In genomic region chr1:222586842-222587241, GRCh38 we compare ENCODE assay signal across 16 cellular contexts. TPM values are rescaled to one million over a fixed set of nuclear protein-coding genes. Genes with fewer than 3 reads are reported as not detected.
DNase-seq lines count a peak whose midpoint lies in the region; ATAC-seq and TF ChIP-seq lines count a peak whose summit lies in the region.
"Had no signal": no experiment of that assay in that cellular context is flagged by ENCODE, and none has a peak within 500 bp of the region (broad histone marks: within the 10 kb centered on the region; RNA-seq: fewer than 3 reads in every experiment).

No MANE protein-coding gene starts in this region.

- peak overlapping the region; percentile 14 for H3K27ac Mint-ChIP-seq in activated CD8-positive, alpha-beta T cell treated with anti-CD3 and anti-CD28 coated beads for 36 hours
- H3K27ac Mint-ChIP-seq in activated CD8-positive, alpha-beta T cell treated with anti-CD3 and anti-CD28 coated beads, Interleukin-2, amount 10 ng/mL, durations not matched to agents 7 days and 5 days = no peak overlapping the region
- no peak overlapping the region for H3K27ac Mint-ChIP-seq in CD4-positive, alpha-beta T cell
- H3K27ac Mint-ChIP-seq in activated B cell treated with CpG ODN at 0.5 μM for 24 hours (peak overlapping the region; percentile 36), nephron progenitor cell (no peak overlapping the region)

- peaks cover 51% of the 10 kb centered on the region for H3K4me1 Mint-ChIP-seq in activated CD8-positive, alpha-beta T cell treated with anti-CD3 and anti-CD28 coated beads for 36 hours (ENCODE audit: low read depth)
- H3K4me1 Mint-ChIP-seq in activated CD8-positive, alpha-beta T cell treated with anti-CD3 and anti-CD28 coated beads, Interleukin-2, amount 10 ng/mL, durations not matched to agents 7 days and 5 days (ENCODE audit: low read depth) = peaks cover 45% of the 10 kb centered on the region
- peaks cover 57% of the 10 kb centered on the region for H3K4me1 Mint-ChIP-seq in CD4-positive, alpha-beta T cell (ENCODE audit: low read depth)
- peaks cover 85% of the 10 kb centered on the region for H3K4me1 Mint-ChIP-seq in activated B cell treated with CpG ODN at 0.5 μM for 24 hours
- H3K4me1 Mint-ChIP-seq in nephron progenitor cell = peaks cover 50% of the 10 kb centered on the region

- no peaks in the 10 kb centered on the region for H3K27me3 Mint-ChIP-seq in activated CD8-positive, alpha-beta T cell treated with anti-CD3 and anti-CD28 coated beads for 36 hours
- H3K27me3 Mint-ChIP-seq in activated CD8-positive, alpha-beta T cell treated with anti-CD3 and anti-CD28 coated beads, Interleukin-2, amount 10 ng/mL, durations not matched to agents 7 days and 5 days (ENCODE audit: low read depth) = no peaks in the 10 kb centered on the region
- no peaks in the 10 kb centered on the region for H3K27me3 Mint-ChIP-seq in CD4-positive, alpha-beta T cell
- no peaks in the 10 kb centered on the region for H3K27me3 Mint-ChIP-seq in activated B cell treated with CpG ODN at 0.5 μM for 24 hours
- H3K27me3 Mint-ChIP-seq in nephron progenitor cell (ENCODE audit: low read depth, poor library complexity) = peaks cover 6% of the 10 kb centered on the region

- ATAC-seq in activated CD8-positive, alpha-beta T cell treated with anti-CD3 and anti-CD28 coated beads for 36 hours = no peak
- ATAC-seq in activated CD8-positive, alpha-beta T cell treated with anti-CD3 and anti-CD28 coated beads, Interleukin-2, amount 10 ng/mL, durations not matched to agents 7 days and 5 days = no peak
- no peak for ATAC-seq in CD4-positive, alpha-beta T cell (ENCODE audit: poor library complexity)
- ATAC-seq in activated B cell treated with CpG ODN at 0.5 μM for 24 hours (ENCODE audit: low read depth) (no peak), heart right ventricle (no peak)
- ATAC-seq: HCT116 had no signal

- CTCF ChIA-PET in activated CD8-positive, alpha-beta T cell treated with anti-CD3 and anti-CD28 coated beads for 36 hours (lab: Charles Lee) = interaction anchor here (1.4 to 1.5 kb wide), 3 partner anchors 10 to 122 kb away, joined by 3 to 5 read pairs (median 3); no protein-coding TSS in a partner anchor
- CTCF ChIA-PET in activated CD8-positive, alpha-beta T cell treated with anti-CD3 and anti-CD28 coated beads, Interleukin-2, amount 10 ng/mL, durations not matched to agents 7 days and 5 days (lab: Charles Lee) = interaction anchor here (1.7 kb wide), 1 partner anchor 23 kb away, joined by 6 read pairs; no protein-coding TSS in a partner anchor
- CTCF ChIA-PET in CD4-positive, alpha-beta T cell (lab: Charles Lee) = interaction anchor here (1.0 kb wide), 1 partner anchor 29 kb away, joined by 3 read pairs; no protein-coding TSS in a partner anchor
- CTCF ChIA-PET in activated B cell treated with CpG ODN at 0.5 μM for 24 hours (lab: Charles Lee) = no interaction called here

- H3K9me3 Mint-ChIP-seq in activated CD8-positive, alpha-beta T cell treated with anti-CD3 and anti-CD28 coated beads for 36 hours = no peaks in the 10 kb centered on the region
- H3K9me3 Mint-ChIP-seq in activated CD8-positive, alpha-beta T cell treated with anti-CD3 and anti-CD28 coated beads, Interleukin-2, amount 10 ng/mL, durations not matched to agents 7 days and 5 days (ENCODE audit: insufficient read depth) = no peaks in the 10 kb centered on the region
- H3K9me3 Mint-ChIP-seq in CD4-positive, alpha-beta T cell = no peaks in the 10 kb centered on the region
- H3K9me3 Mint-ChIP-seq in activated B cell treated with CpG ODN at 0.5 μM for 24 hours = no peaks in the 10 kb centered on the region
- no peaks in the 10 kb centered on the region for H3K9me3 Mint-ChIP-seq in nephron progenitor cell

- H3K4me1 ChIP-seq in heart right ventricle = peaks cover 0 to 33% (median 10%) of the 10 kb centered on the region in 9 donors

- no peaks in the 10 kb centered on the region for H3K27me3 ChIP-seq in CD4-positive, alpha-beta T cell (ENCODE audit: control insufficient read depth, insufficient read depth, low read length)
- no peaks in the 10 kb centered on the region for H3K27me3 ChIP-seq in heart right ventricle
- H3K27me3 ChIP-seq: Peyer's patch had no signal

- WGBS in heart right ventricle, 2 donors = 92 to 95% methylated on average over 2 of the region's 2 CpGs

- H3K4me3 ChIP-seq in heart right ventricle = no peak overlapping the region
- H3K4me3 ChIP-seq: GM23248, Peyer's patch had no signal

- no peak overlapping the region for H3K27ac ChIP-seq in CD4-positive, alpha-beta T cell (ENCODE audit: low read depth, low read length)
- H3K27ac ChIP-seq in heart right ventricle = no peak overlapping the region
- H3K27ac ChIP-seq: GM23248, Peyer's patch had no signal

- intact Hi-C loops in activated CD8-positive, alpha-beta T cell treated with anti-CD3 and anti-CD28 coated beads for 36 hours (cut with micrococcal nuclease) = no loop called here
- intact Hi-C loops in CD4-positive, alpha-beta T cell (cut with DNase I, micrococcal nuclease) = loop anchor here in 1 of 2 experiments (5.0 kb wide), 2 partner anchors 50 to 845 kb away; partner anchors contain the start of gene DUSP10
- intact Hi-C loops in activated B cell treated with CpG ODN at 0.5 μM for 24 hours (cut with micrococcal nuclease) (loop anchor here (2.0 kb wide), 1 partner anchor 14 kb away; no protein-coding TSS in a partner anchor), heart right ventricle (cut with DNase I) (loop anchor here in 1 of 10 donors (5.0 kb wide), 1 partner anchor 45 kb away; no protein-coding TSS in a partner anchor)

- no peaks in the 10 kb centered on the region for H3K9me3 ChIP-seq in CD4-positive, alpha-beta T cell (ENCODE audit: control insufficient read depth, low read length)
- no peaks in the 10 kb centered on the region for H3K9me3 ChIP-seq in heart right ventricle
- H3K9me3 ChIP-seq: Peyer's patch had no signal

- POLR2A ChIA-PET in activated CD8-positive, alpha-beta T cell treated with anti-CD3 and anti-CD28 coated beads for 36 hours (lab: Charles Lee) = no interaction called here
- POLR2A ChIA-PET in activated CD8-positive, alpha-beta T cell treated with anti-CD3 and anti-CD28 coated beads, Interleukin-2, amount 10 ng/mL, durations not matched to agents 7 days and 5 days (lab: Charles Lee) = no interaction called here
- POLR2A ChIA-PET in CD4-positive, alpha-beta T cell (lab: Charles Lee) = interaction anchor here (0.5 kb wide), 1 partner anchor 124 kb away, joined by 3 read pairs; no protein-coding TSS in a partner anchor
- POLR2A ChIA-PET in activated B cell treated with CpG ODN at 0.5 μM for 24 hours (lab: Charles Lee) = no interaction called here

- peaks cover 49% of the 10 kb centered on the region for H3K36me3 Mint-ChIP-seq in activated CD8-positive, alpha-beta T cell treated with anti-CD3 and anti-CD28 coated beads for 36 hours (ENCODE audit: low read depth)
- H3K36me3 Mint-ChIP-seq in activated CD8-positive, alpha-beta T cell treated with anti-CD3 and anti-CD28 coated beads, Interleukin-2, amount 10 ng/mL, durations not matched to agents 7 days and 5 days (ENCODE audit: low read depth) = peaks cover 45% of the 10 kb centered on the region
- peaks cover 75% of the 10 kb centered on the region for H3K36me3 Mint-ChIP-seq in CD4-positive, alpha-beta T cell (ENCODE audit: low read depth)
- peaks cover 51% of the 10 kb centered on the region for H3K36me3 Mint-ChIP-seq in activated B cell treated with CpG ODN at 0.5 μM for 24 hours (ENCODE audit: low read depth)
- peaks cover 62% of the 10 kb centered on the region for H3K36me3 Mint-ChIP-seq in nephron progenitor cell (ENCODE audit: low read depth)

- no peak for DNase-seq in activated CD8-positive, alpha-beta T cell treated with anti-CD3 and anti-CD28 coated beads for 36 hours
- DNase-seq in activated CD8-positive, alpha-beta T cell treated with anti-CD3 and anti-CD28 coated beads, Interleukin-2, amount 10 ng/mL, durations not matched to agents 7 days and 5 days = no peak
- DNase-seq in CD4-positive, alpha-beta T cell = no peak
- DNase-seq in activated B cell treated with CpG ODN at 0.5 μM for 24 hours = no peak
- no peak for DNase-seq in nephron progenitor cell
- no peak for DNase-seq in heart right ventricle
- no peak for DNase-seq in NOMO-1 (lab: John Stamatoyannopoulos, UW; ENCODE audit: unreplicated experiment in 2 of 2)
- DNase-seq in NCI-H1694 treated with DMSO at 0.1 percent for 48 hours (lab: John Stamatoyannopoulos, UW) = no peak
- DNase-seq: GF-D8, GM23248, NCI-H1092, NCI-H345, NCI-H748 treated with DMSO at 0.1 percent for 48 hours, Peyer's patch, Right ventricle myocardium superior had no signal

- no peak overlapping the region for H3K4me3 Mint-ChIP-seq in activated CD8-positive, alpha-beta T cell treated with anti-CD3 and anti-CD28 coated beads for 36 hours
- no peak overlapping the region for H3K4me3 Mint-ChIP-seq in activated CD8-positive, alpha-beta T cell treated with anti-CD3 and anti-CD28 coated beads, Interleukin-2, amount 10 ng/mL, durations not matched to agents 7 days and 5 days
- peak overlapping the region; percentile 43 for H3K4me3 Mint-ChIP-seq in CD4-positive, alpha-beta T cell
- peak overlapping the region; percentile 24 for H3K4me3 Mint-ChIP-seq in activated B cell treated with CpG ODN at 0.5 μM for 24 hours
- H3K4me3 Mint-ChIP-seq in nephron progenitor cell = peak overlapping the region; percentile 12

- no peak for TF ChIP-seq CTCF in activated CD8-positive, alpha-beta T cell treated with anti-CD3 and anti-CD28 coated beads for 36 hours (IDR thresholded peaks at IDR 0.05)
- no peak for TF ChIP-seq CTCF in CD4-positive, alpha-beta T cell (IDR thresholded peaks at IDR 0.05)
- TF ChIP-seq CTCF in activated B cell treated with CpG ODN at 0.5 μM for 24 hours (IDR thresholded peaks at IDR 0.05) = no peak
- no peak for TF ChIP-seq CTCF in nephron progenitor cell (IDR thresholded peaks at IDR 0.05)
- no peak for TF ChIP-seq CTCF in heart right ventricle (IDR thresholded peaks at IDR 0.05)

- peaks cover 0 to 58% (median 4%) of the 10 kb centered on the region in 9 donors for H3K36me3 ChIP-seq in heart right ventricle

RNA-seq across cellular contexts. Expression of gene TAF1A, which starts 2.9 kb away (rescaled TPM):
- 10 to 100 TPM; 18.4 to 19.0 TPM for total RNA-seq in activated CD8-positive, alpha-beta T cell treated with anti-CD3 and anti-CD28 coated beads for 36 hours
- total RNA-seq in activated CD8-positive, alpha-beta T cell treated with anti-CD3 and anti-CD28 coated beads, Interleukin-2, amount 10 ng/mL, durations not matched to agents 7 days and 5 days = 10 to 100 TPM in 1 of 2 experiments, 1 to 10 TPM in 1; 10.0 to 12.8 TPM
- 1 to 10 TPM; 3.3 to 4.1 TPM for total RNA-seq in CD4-positive, alpha-beta T cell
- total RNA-seq in activated B cell treated with CpG ODN at 0.5 μM for 24 hours (15.2 and 19.1 TPM in 2 replicates), heart right ventricle (1 to 10 TPM; 1.3 to 3.3 (median 1.8) TPM)
- polyA plus RNA-seq in heart right ventricle = 1 to 10 TPM; 1.1 to 1.2 TPM

RNA-seq across cellular contexts. Expression of gene MIA3, which starts 31.1 kb away (rescaled TPM):
- 10 to 100 TPM; 43.1 to 44.1 TPM for total RNA-seq in activated CD8-positive, alpha-beta T cell treated with anti-CD3 and anti-CD28 coated beads for 36 hours
- total RNA-seq in activated CD8-positive, alpha-beta T cell treated with anti-CD3 and anti-CD28 coated beads, Interleukin-2, amount 10 ng/mL, durations not matched to agents 7 days and 5 days = 10 to 100 TPM; 47.4 to 56.2 TPM
- 100 to 1,000 TPM; 123 to 135 TPM for total RNA-seq in CD4-positive, alpha-beta T cell
- 58.8 and 83.1 TPM in 2 replicates for total RNA-seq in activated B cell treated with CpG ODN at 0.5 μM for 24 hours
- 10 to 100 TPM; 44.0 to 72.5 (median 59.0) TPM for total RNA-seq in heart right ventricle
- polyA plus RNA-seq in heart right ventricle = 10 to 100 TPM; 22.8 to 33.8 TPM

RNA-seq across cellular contexts. Expression of gene HHIPL2, which starts 38.9 kb away (rescaled TPM):
- not detected for total RNA-seq in activated CD8-positive, alpha-beta T cell treated with anti-CD3 and anti-CD28 coated beads for 36 hours
- under 1 TPM; 0.18 to 0.50 TPM for total RNA-seq in activated CD8-positive, alpha-beta T cell treated with anti-CD3 and anti-CD28 coated beads, Interleukin-2, amount 10 ng/mL, durations not matched to agents 7 days and 5 days
- under 1 TPM; 0.22 to 0.77 TPM for total RNA-seq in CD4-positive, alpha-beta T cell
- total RNA-seq in activated B cell treated with CpG ODN at 0.5 μM for 24 hours (0.86 and 1.5 TPM in 2 replicates), heart right ventricle (under 1 TPM in 1 of 10 donors, not detected in 9; 0.13 TPM)
- polyA plus RNA-seq in heart right ventricle = under 1 TPM in 1 of 2 donors, not detected in 1; 0.03 TPM
- total RNA-seq: Right ventricle myocardium superior had no signal

Comparison
In these comparisons a context has a peak if more than half of its experiments do, and no peak if none do; other contexts are left out.
1. H3K27ac Mint-ChIP-seq: peak in activated CD8-positive, alpha-beta T cell treated with anti-CD3 and anti-CD28 coated beads for 36 hours (single experiment) and activated B cell treated with CpG ODN at 0.5 μM for 24 hours (single experiment); none in activated CD8-positive, alpha-beta T cell treated with anti-CD3 and anti-CD28 coated beads, Interleukin-2, amount 10 ng/mL, durations not matched to agents 7 days and 5 days (single experiment), CD4-positive, alpha-beta T cell (single experiment) and nephron progenitor cell (single experiment).
2. H3K4me3 Mint-ChIP-seq: peak in CD4-positive, alpha-beta T cell (single experiment), activated B cell treated with CpG ODN at 0.5 μM for 24 hours (single experiment) and nephron progenitor cell (single experiment); none in activated CD8-positive, alpha-beta T cell treated with anti-CD3 and anti-CD28 coated beads for 36 hours (single experiment) and activated CD8-positive, alpha-beta T cell treated with anti-CD3 and anti-CD28 coated beads, Interleukin-2, amount 10 ng/mL, durations not matched to agents 7 days and 5 days (single experiment).